ENCODE assay signal across 36 cellular contexts in genomic region chr15:37926136-37926535, GRCh38. TPM values are rescaled to one million over a fixed set of nuclear protein-coding genes. Genes with fewer than 3 reads are reported as not detected.
"Had no signal": no experiment of that assay in that cellular context is flagged by ENCODE, and none has a peak within 500 bp of the region (broad histone marks: within the 10 kb centered on the region; RNA-seq: fewer than 3 reads in every experiment).

No MANE protein-coding gene starts in this region.

- H3K9me3 ChIP-seq: adrenal gland, body of pancreas, breast epithelium had no signal

- H3K36me3 ChIP-seq: adrenal gland, brain microvascular endothelial cell, breast epithelium, WERI-Rb-1 had no signal

- H3K4me1 ChIP-seq: adrenal gland, breast epithelium had no signal

- ATAC-seq: activated CD8-positive, alpha-beta T cell treated with anti-CD3 and anti-CD28 coated beads for 36 hours; activated naive CD4-positive, alpha-beta T cell treated with anti-CD3 and anti-CD28 coated beads, Interleukin-2, amount 50 U/mL, for 72 hours; activated T-cell treated with anti-CD3 and anti-CD28 coated beads, Interleukin-2, amount 50 U/mL, for 4 hours; activated T-cell treated with anti-CD3 and anti-CD28 coated beads, Interleukin-2, amount 50 U/mL, for 72 hours; activated T-helper 17 cell treated with anti-CD3 and anti-CD28 coated beads, Interleukin-2, amount 50 U/mL, for 72 hours; body of pancreas had no signal

- H3K4me3 ChIP-seq: adrenal gland, body of pancreas, breast epithelium had no signal

- H3K27me3 ChIP-seq: adrenal gland, body of pancreas, brain microvascular endothelial cell, breast epithelium had no signal

- H3K27ac ChIP-seq: adrenal gland, body of pancreas, brain microvascular endothelial cell, breast epithelium, WERI-Rb-1 had no signal

- DNase-seq: activated B cell treated with CpG ODN at 0.5 μM for 24 hours; activated CD4-positive, alpha-beta memory T cell treated with anti-CD3 and anti-CD28 coated beads for 36 hours; activated CD4-positive, alpha-beta T cell treated with anti-CD3 and anti-CD28 coated beads for 4 hours; activated CD4-positive, alpha-beta T cell treated with anti-CD3 and anti-CD28 coated beads, Interleukin-2, amount 10 ng/mL, durations not matched to agents 24 days and 14 days; activated CD4-positive, alpha-beta T cell treated with anti-CD3 and anti-CD28 coated beads, Interleukin-2, amount 50 U/mL, for 1 hour; activated CD4-positive, alpha-beta T cell treated with anti-CD3 and anti-CD28 coated beads, Interleukin-2, amount 50 U/mL, for 4 hours; activated CD4-positive, CD25-positive, alpha-beta regulatory T cell treated with anti-CD3 and anti-CD28 coated beads, Interleukin-2, amount 50 U/mL, for 72 hours; activated CD8-positive, alpha-beta memory T cell treated with anti-CD3 and anti-CD28 coated beads, Interleukin-2, amount 50 U/mL, for 4 hours; activated CD8-positive, alpha-beta T cell treated with anti-CD3 and anti-CD28 coated beads for 36 hours; activated effector memory CD4-positive, alpha-beta T cell treated with anti-CD3 and anti-CD28 coated beads, Interleukin-2, amount 50 U/mL, for 16 hours; activated gamma-delta T cell treated with Interleukin-2 at 50 U/mL for 16 hours; activated naive CD4-positive, alpha-beta T cell; activated naive CD4-positive, alpha-beta T cell treated with anti-CD3 and anti-CD28 coated beads for 36 hours; activated naive CD4-positive, alpha-beta T cell treated with anti-CD3 and anti-CD28 coated beads, Interleukin-2, amount 50 U/mL, for 16 hours; activated naive CD8-positive, alpha-beta T cell treated with anti-CD3 and anti-CD28 coated beads for 36 hours; activated T-cell treated with anti-CD3 and anti-CD28 coated beads for 4 hours; activated T-cell treated with anti-CD3 and anti-CD28 coated beads, Interleukin-2, amount 50 U/mL, for 1 hour; activated T-cell treated with anti-CD3 and anti-CD28 coated beads, Interleukin-2, amount 50 U/mL, for 4 hours; activated T-cell treated with anti-CD3 and anti-CD28 coated beads, Interleukin-2, amount 50 U/mL, for 72 hours; adrenal gland; amniotic stem cell; aorta; body of pancreas; brain microvascular endothelial cell; central memory CD4-positive, alpha-beta T cell; T-helper 2 cell; T-helper 9 cell; WERI-Rb-1 had no signal

RNA-seq across cellular contexts. Expression of gene TMCO5A, which starts 8.3 kb away (rescaled TPM):
- total RNA-seq: activated B cell treated with CpG ODN at 0.5 μM for 24 hours; activated CD4-positive, alpha-beta memory T cell treated with anti-CD3 and anti-CD28 coated beads for 36 hours; activated CD4-positive, alpha-beta T cell treated with anti-CD3 and anti-CD28 coated beads, Interleukin-2, amount 10 ng/mL, durations not matched to agents 24 days and 14 days; activated CD8-positive, alpha-beta memory T cell treated with anti-CD3 and anti-CD28 coated beads for 36 hours; activated CD8-positive, alpha-beta T cell treated with anti-CD3 and anti-CD28 coated beads for 36 hours; activated naive CD4-positive, alpha-beta T cell treated with anti-CD3 and anti-CD28 coated beads for 36 hours; activated naive CD4-positive, alpha-beta T cell treated with anti-CD3 and anti-CD28 coated beads, Interleukin-2, amount 50 U/mL, for 72 hours; activated naive CD8-positive, alpha-beta T cell treated with anti-CD3 and anti-CD28 coated beads for 36 hours; activated T-cell treated with anti-CD3 and anti-CD28 coated beads, Interleukin-2, amount 50 U/mL, for 4 hours; activated T-cell treated with anti-CD3 and anti-CD28 coated beads, Interleukin-2, amount 50 U/mL, for 72 hours; activated T-helper 1 cell treated with anti-CD3 and anti-CD28 coated beads, Interleukin-12 subunit alpha, Interleukin-12 subunit beta, Interleukin-2, Interleukin-4 antibody, amounts not matched to agents 30 ng/mL and 10 ng/mL and 1 ng/mL, durations not matched to agents 14 hours and 24 hours and 36 hours; activated T-helper 17 cell treated with anti-CD3 and anti-CD28 coated beads, Interleukin-2, amount 50 U/mL, for 72 hours; adrenal gland; aorta; astrocyte; body of pancreas; breast epithelium; cardiac septum; cerebellum had no signal
